In genomic region chr16:47037746-47038458, GRCh38 we compare ENCODE assay signal across 8 cellular contexts.
DNase-seq lines count a peak whose midpoint lies in the region; ATAC-seq and TF ChIP-seq lines count a peak whose summit lies in the region.

No MANE protein-coding gene starts in this region.

- peak; percentile 92 for ATAC-seq in GM18520 (IDR thresholded peaks at IDR 0.05; ENCODE audit: unreplicated experiment)
- peak; percentile 48 for ATAC-seq in HG03060 (IDR thresholded peaks at IDR 0.05; ENCODE audit: low read depth, unreplicated experiment)

- peak; percentile 17 for DNase-seq in AG09309 (ENCODE audit: low read depth)
- peak; percentile 60 for DNase-seq in NCI-H345 (lab: John Stamatoyannopoulos, UW)
- DNase-seq in activated CD4-positive, alpha-beta T cell treated with anti-CD3 and anti-CD28 coated beads for 48 hours: peak; percentile 94
- DNase-seq in dedifferentiated amniotic fluid mesenchymal stem cell (ENCODE audit: extremely low spot score): peak; percentile 74
- DNase-seq in lower leg skin (ENCODE audit: low spot score in 2 of 2): peak; percentile 79 to 98
- DNase-seq in stimulated activated CD4-positive, alpha-beta T cell treated with anti-CD3 and anti-CD28 coated beads, Interleukin-4, amount 100 ng/mL, for 24 hours: peak; percentile 93

- WGBS in lower leg skin, 2 donors: 5 to 6% methylated on average over 26 to 33 of the region's 67 CpGs

- TF ChIP-seq CTCF in AG09309 (IDR thresholded peaks at IDR 0.05; ENCODE audit: control insufficient read depth, insufficient read depth, low read depth, low read length, missing control alignments): peak; percentile 88
- TF ChIP-seq CTCF in lower leg skin (IDR thresholded peaks at IDR 0.05): no peak

- H3K4me3 ChIP-seq in AG09309 (ENCODE audit: control insufficient read depth, low read depth, low read length) (peak overlapping the region; percentile 60), lower leg skin (ENCODE audit: low read depth, poor library complexity, severe bottlenecking) (peak overlapping the region; percentile 40)

- intact Hi-C loops in lower leg skin (cut with DNase I; ENCODE audit: low total_unique reads): loop anchor here (10.0 kb wide), 1 partner anchor 1117 kb away; the partner anchor contains the start of gene ABCC12

- TF ChIP-seq POLR2A in lower leg skin (IDR thresholded peaks at IDR 0.05): no peak

Comparison
In these comparisons a context has a peak if more than half of its experiments do, and no peak if none do; other contexts are left out.
1. Peak in every context shown above with its lines: DNase-seq, ATAC-seq and H3K4me3 ChIP-seq.
2. DNase-seq: peak in every context shown above with its lines; median percentile 94 in activated CD4-positive, alpha-beta T cell treated with anti-CD3 and anti-CD28 coated beads for 48 hours; 93 in stimulated activated CD4-positive, alpha-beta T cell treated with anti-CD3 and anti-CD28 coated beads, Interleukin-4, amount 100 ng/mL, for 24 hours; 88 in lower leg skin; 74 in dedifferentiated amniotic fluid mesenchymal stem cell; 60 in NCI-H345; 17 in AG09309.